11 cellular contexts compared by ENCODE assay signal in genomic region chr10:3836222-3836820, GRCh38. TPM values are rescaled to one million over a fixed set of nuclear protein-coding genes. Genes with fewer than 3 reads are reported as not detected.
A peak's percentile ranks its signal among the peaks of the same experiment; 100 is the strongest.
DNase-seq lines count a peak whose midpoint lies in the region; ATAC-seq, FAIRE-seq and TF ChIP-seq lines count a peak whose summit lies in the region.
"Had no signal": no experiment of that assay in that cellular context is flagged by ENCODE, and none has a peak within 500 bp of the region (broad histone marks: within the 10 kb centered on the region; RNA-seq: fewer than 3 reads in every experiment).

No MANE protein-coding gene starts in this region.

- peak overlapping the region; percentile 83 for H3K27ac Mint-ChIP-seq in activated T-helper 1 cell treated with anti-CD3 and anti-CD28 coated beads, Interleukin-12 subunit alpha, Interleukin-12 subunit beta, Interleukin-2, Interleukin-4 antibody, amounts not matched to agents 30 ng/mL and 10 ng/mL and 1 ng/mL, durations not matched to agents 14 hours and 24 hours and 36 hours

- no peak for TF ChIP-seq RAD21 in HepG2 (CRISPR knock-in tag; IDR thresholded peaks at IDR 0.05)

- peaks cover 33% of the 10 kb centered on the region for H3K4me1 Mint-ChIP-seq in activated T-helper 1 cell treated with anti-CD3 and anti-CD28 coated beads, Interleukin-12 subunit alpha, Interleukin-12 subunit beta, Interleukin-2, Interleukin-4 antibody, amounts not matched to agents 30 ng/mL and 10 ng/mL and 1 ng/mL, durations not matched to agents 14 hours and 24 hours and 36 hours (ENCODE audit: low read depth)

- TF ChIP-seq CTCF in HepG2 (CRISPR knock-in tag; IDR thresholded peaks at IDR 0.05) (no peak), right lobe of liver (IDR thresholded peaks at IDR 0.05) (no peak), MM.1S (IDR thresholded peaks at IDR 0.05; ENCODE audit: low read length) (no peak)

- in situ Hi-C loops in HepG2 (cut with HindIII; ENCODE audit: extremely low pct_ligation_motif_present, low pct_unique_long_range_greater_than_20kb), result no loop called here

- intact Hi-C loops in HepG2 (cut with micrococcal nuclease; ENCODE audit: unreplicated experiment) (no loop called here), right lobe of liver (cut with DNase I) (no loop called here)
- intact Hi-C loops in activated T-helper 1 cell treated with anti-CD3 and anti-CD28 coated beads, Interleukin-12 subunit alpha, Interleukin-12 subunit beta, Interleukin-2, Interleukin-4 antibody, amounts not matched to agents 30 ng/mL and 10 ng/mL and 1 ng/mL, durations not matched to agents 14 hours and 24 hours and 36 hours (cut with micrococcal nuclease), result loop anchor here (1.0 kb wide), 5 partner anchors 12 to 53 kb away; no protein-coding TSS in a partner anchor

- peak overlapping the region; percentile 1 for H3K4me3 Mint-ChIP-seq in activated T-helper 1 cell treated with anti-CD3 and anti-CD28 coated beads, Interleukin-12 subunit alpha, Interleukin-12 subunit beta, Interleukin-2, Interleukin-4 antibody, amounts not matched to agents 30 ng/mL and 10 ng/mL and 1 ng/mL, durations not matched to agents 14 hours and 24 hours and 36 hours

- no peak for DNase-seq in HepG2 (ENCODE audit: low spot score)
- DNase-seq in right lobe of liver, result no peak
- no peak for DNase-seq in activated T-helper 1 cell treated with anti-CD3 and anti-CD28 coated beads, Interleukin-12 subunit alpha, Interleukin-12 subunit beta, Interleukin-2, Interleukin-4 antibody, amounts not matched to agents 30 ng/mL and 10 ng/mL and 1 ng/mL, durations not matched to agents 14 hours and 24 hours and 36 hours (ENCODE audit: low spot score)
- DNase-seq in activated CD8-positive, alpha-beta memory T cell treated with anti-CD3 and anti-CD28 coated beads, Interleukin-2, amount 50 U/mL, for 4 hours, result no peak
- no peak for DNase-seq in NCI-H2081 (lab: John Stamatoyannopoulos, UW)
- DNase-seq in GM19239 (ENCODE audit: insufficient read length, low spot score), result no peak
- DNase-seq in MM.1S, result no peak
- DNase-seq: NCI-H2107; sigmoid colon; stimulated activated naive CD4-positive, alpha-beta T cell treated with Interleukin-2 at 50 U/mL for 16 hours had no signal

- H3K9me3 ChIP-seq in HepG2 (ENCODE audit: low read length) (no peaks in the 10 kb centered on the region), right lobe of liver (no peaks in the 10 kb centered on the region), MM.1S (replicated peaks; ENCODE audit: insufficient read depth, low read length) (no peaks in the 10 kb centered on the region)
- H3K9me3 ChIP-seq: sigmoid colon had no signal

- POLR2A ChIA-PET in HepG2 (lab: Yijun Ruan, JAX), result interaction anchor here (1.0 to 2.0 kb wide), 2 partner anchors 26 to 51 kb away, joined by 3 to 6 read pairs; partner anchors contain the start of gene KLF6

- H3K27me3 ChIP-seq in HepG2 (ENCODE audit: control insufficient read depth in 1 of 2, insufficient read depth in 2 of 2, low read length in 2 of 2), result no peaks in the 10 kb centered on the region; a peak in 1 of 5 replicates
- H3K27me3 ChIP-seq in right lobe of liver, result no peaks in the 10 kb centered on the region
- H3K27me3 ChIP-seq in MM.1S (replicated peaks; ENCODE audit: insufficient read depth, low read length), result no peaks in the 10 kb centered on the region
- H3K27me3 ChIP-seq: sigmoid colon had no signal

- H3K36me3 ChIP-seq in HepG2 (replicated peaks in 1 of 2; ENCODE audit: control insufficient read depth in 1 of 2, insufficient read depth in 2 of 2, low read length in 2 of 2) (no peaks in the 10 kb centered on the region), right lobe of liver (no peaks in the 10 kb centered on the region), MM.1S (replicated peaks; ENCODE audit: insufficient read depth, low read length) (no peaks in the 10 kb centered on the region)
- H3K36me3 ChIP-seq: sigmoid colon had no signal

- no peak for FAIRE-seq in HepG2 (lab: Jason Lieb, UNC)
- no peak for FAIRE-seq in GM19239 (lab: Jason Lieb, UNC)

- WGBS in HepG2 (ENCODE audit: low lambda C conversion rate), result 44% methylated on average over 2 of the region's 2 CpGs
- 60% methylated on average over 2 of the region's 2 CpGs for whole genome bisulfite sequencing in right lobe of liver (ENCODE audit: insufficient coverage, low coverage, low lambda C conversion rate, missing lambda C conversion rate)

- ATAC-seq in HepG2 (no peak), right lobe of liver (no peak), HG02852 (IDR thresholded peaks at IDR 0.05; ENCODE audit: unreplicated experiment) (peak; percentile 77)

- TF ChIP-seq EP300 in HepG2 (IDR thresholded peaks at IDR 0.05; ENCODE audit: low read depth in 2 of 2, low read length in 2 of 2), result no peak
- no peak for TF ChIP-seq EP300 in HepG2 (CRISPR knock-in tag; IDR thresholded peaks at IDR 0.05; ENCODE audit: borderline replicate concordance)

- peaks cover 8% of the 10 kb centered on the region for H3F3A ChIP-seq in MM.1S (ENCODE audit: insufficient read depth, low read length)

- no peaks in the 10 kb centered on the region for H3K9me2 ChIP-seq in MM.1S (replicated peaks; ENCODE audit: insufficient read depth, low read length)

- CTCF ChIA-PET in HepG2 (lab: Yijun Ruan, JAX; ENCODE audit: low intra/inter-chr PET ratio, low total read pairs), result no interaction called here

- TF ChIP-seq POLR2A in HepG2 (IDR thresholded peaks at IDR 0.05; ENCODE audit: insufficient read depth in 1 of 2, low read depth in 2 of 2, low read length in 2 of 2) (no peak), right lobe of liver (IDR thresholded peaks at IDR 0.05) (no peak)

- no peak overlapping the region for H3K4me2 ChIP-seq in HepG2 (ENCODE audit: low read depth, low read length)
- H3K4me2 ChIP-seq in MM.1S (ENCODE audit: low read depth, low read length), result no peak overlapping the region

- H2AFZ ChIP-seq in HepG2 (ENCODE audit: low read length) (no peak overlapping the region), MM.1S (ENCODE audit: low read length) (no peak overlapping the region)

- no peaks in the 10 kb centered on the region for H4K20me1 ChIP-seq in HepG2 (ENCODE audit: insufficient read depth, low read length)
- H4K20me1 ChIP-seq in MM.1S (ENCODE audit: insufficient read depth, low read length), result no peaks in the 10 kb centered on the region

- H3K9me3 Mint-ChIP-seq in activated T-helper 1 cell treated with anti-CD3 and anti-CD28 coated beads, Interleukin-12 subunit alpha, Interleukin-12 subunit beta, Interleukin-2, Interleukin-4 antibody, amounts not matched to agents 30 ng/mL and 10 ng/mL and 1 ng/mL, durations not matched to agents 14 hours and 24 hours and 36 hours, result no peaks in the 10 kb centered on the region

- no peak overlapping the region for H3K27ac ChIP-seq in HepG2 (ENCODE audit: extremely low read length, insufficient read depth, low read length)
- no peak overlapping the region for H3K27ac ChIP-seq in right lobe of liver
- H3K27ac ChIP-seq in MM.1S (ENCODE audit: low read length), result no peak overlapping the region
- H3K27ac ChIP-seq: sigmoid colon had no signal

- H3K27me3 Mint-ChIP-seq in activated T-helper 1 cell treated with anti-CD3 and anti-CD28 coated beads, Interleukin-12 subunit alpha, Interleukin-12 subunit beta, Interleukin-2, Interleukin-4 antibody, amounts not matched to agents 30 ng/mL and 10 ng/mL and 1 ng/mL, durations not matched to agents 14 hours and 24 hours and 36 hours (ENCODE audit: insufficient read depth), result no peaks in the 10 kb centered on the region

- H3K4me3 ChIP-seq in HepG2 (replicated peaks in 1 of 3; ENCODE audit: insufficient read depth in 1 of 3, low read depth in 2 of 3, low read length in 3 of 3), result no peak overlapping the region
- no peak overlapping the region for H3K4me3 ChIP-seq in right lobe of liver
- no peak overlapping the region for H3K4me3 ChIP-seq in MM.1S (ENCODE audit: low read length)
- H3K4me3 ChIP-seq: sigmoid colon had no signal

- no peaks in the 10 kb centered on the region for H3K79me2 ChIP-seq in HepG2 (ENCODE audit: insufficient read depth, low read length)
- no peaks in the 10 kb centered on the region for H3K79me2 ChIP-seq in MM.1S (ENCODE audit: low read length)

- H3K9ac ChIP-seq in HepG2 (ENCODE audit: insufficient read depth, low read depth, low read length) (peak overlapping the region; percentile 38; the same call in 1 of the 2 replicates), MM.1S (ENCODE audit: low read length) (no peak overlapping the region)

- no TSS peak for BruUV-seq in HepG2 (replicated peaks; lab: Mats Ljungman, UMichigan)

- H3K4me1 ChIP-seq in HepG2 (ENCODE audit: insufficient read depth, low read length) (peaks cover 42% of the 10 kb centered on the region), right lobe of liver (no peaks in the 10 kb centered on the region), MM.1S (ENCODE audit: low read length) (peaks cover 16% of the 10 kb centered on the region)

- H3K36me3 Mint-ChIP-seq in activated T-helper 1 cell treated with anti-CD3 and anti-CD28 coated beads, Interleukin-12 subunit alpha, Interleukin-12 subunit beta, Interleukin-2, Interleukin-4 antibody, amounts not matched to agents 30 ng/mL and 10 ng/mL and 1 ng/mL, durations not matched to agents 14 hours and 24 hours and 36 hours (ENCODE audit: low read depth), result no peaks in the 10 kb centered on the region

RNA-seq across cellular contexts. Expression of gene KLF6, which starts 51.3 kb away (rescaled TPM):
- 13.5 and 27.0 TPM in 2 replicates for total RNA-seq in HepG2 (2016; rRNA removed; fragmentation: Illumina TruSeq; extraction: Trizol)
- 17.4 and 21.1 TPM in 2 replicates for total RNA-seq in HepG2 (2016; cell fraction: cytosol; rRNA removed; fragmentation: Illumina TruSeq; extraction: Trizol; ENCODE audit: low read depth)
- 13.7 and 28.9 TPM in 2 replicates for total RNA-seq in HepG2 (2016; cell fraction: insoluble cytoplasmic fraction; rRNA removed; fragmentation: Illumina TruSeq; extraction: Trizol)
- total RNA-seq in HepG2 (2016; cell fraction: membrane; rRNA removed; fragmentation: Illumina TruSeq; extraction: Trizol), result 23.0 and 29.0 TPM in 2 replicates
- 106 and 113 TPM in 2 replicates for total RNA-seq in HepG2 (2016; cell fraction: nucleus; rRNA removed; fragmentation: Illumina TruSeq; extraction: Trizol)
- polyA plus RNA-seq in HepG2 (2011; rRNA removed), result 71.9 and 75.4 TPM in 2 replicates
- 35.6 and 36.3 TPM in 2 replicates for polyA plus RNA-seq in HepG2 (2011; cell fraction: cytosol; rRNA removed)
- polyA plus RNA-seq in HepG2 (2011; cell fraction: nucleus; rRNA removed), result 201 and 233 TPM in 2 replicates
- 28.6 and 64.6 TPM in 2 replicates for polyA plus RNA-seq in HepG2 (2012)
- polyA plus RNA-seq in HepG2 (2016; cell fraction: cytosol; fragmentation: Illumina TruSeq; extraction: Trizol; ENCODE audit: low read depth), result 2.8 and 3.6 TPM in 2 replicates
- polyA plus RNA-seq in HepG2 (2016; cell fraction: insoluble cytoplasmic fraction; fragmentation: Illumina TruSeq; extraction: Trizol; ENCODE audit: low read depth), result 25.4 and 29.8 TPM in 2 replicates
- polyA plus RNA-seq in HepG2 (2016; cell fraction: membrane; fragmentation: Illumina TruSeq; extraction: Trizol; ENCODE audit: low read depth), result 11.0 and 14.7 TPM in 2 replicates
- polyA plus RNA-seq in HepG2 (2016; cell fraction: nucleus; fragmentation: Illumina TruSeq; extraction: Trizol; ENCODE audit: insufficient read depth, low read depth), result 165 and 176 TPM in 2 replicates
- polyA minus RNA-seq in HepG2 (2011; rRNA and poly(A)+ RNA removed; ENCODE audit: low replicate concordance), result 46.3 and 318 TPM in 2 replicates
- polyA minus RNA-seq in HepG2 (2011; cell fraction: cytosol; rRNA and poly(A)+ RNA removed), result 50.8 and 67.4 TPM in 2 replicates
- 544 and 615 TPM in 2 replicates for polyA minus RNA-seq in HepG2 (2011; cell fraction: nucleus; rRNA and poly(A)+ RNA removed)
- total RNA-seq in right lobe of liver, result 10 to 100 TPM; 25.2 to 86.4 (median 75.2) TPM
- total RNA-seq in activated T-helper 1 cell treated with anti-CD3 and anti-CD28 coated beads, Interleukin-12 subunit alpha, Interleukin-12 subunit beta, Interleukin-2, Interleukin-4 antibody, amounts not matched to agents 30 ng/mL and 10 ng/mL and 1 ng/mL, durations not matched to agents 14 hours and 24 hours and 36 hours, result 110 and 113 TPM in 2 replicates
